ENCODE assay signal across 1 cellular context in genomic region chr19:14021474-14021873, GRCh38.
TF ChIP-seq lines count a peak whose summit lies in the region.

No MANE protein-coding gene starts in this region.

TF ChIP-seq in K562, 482 proteins besides CTCF, POLR2A, EP300 and RAD21:
- TF ChIP-seq ZBTB7A (IDR thresholded peaks at IDR 0.05; ENCODE audit: borderline replicate concordance, control insufficient read depth, low read depth, low read length) (peak; percentile 81), DMBX1 (CRISPR knock-in tag; IDR thresholded peaks at IDR 0.05; ENCODE audit: borderline replicate concordance) (no peak), GABPA (tag; conservative IDR thresholded peaks at IDR 0.05; ENCODE audit: low read depth) (no peak), ZNF592 (IDR thresholded peaks at IDR 0.05) (0 out of 2 replicates have a peak, but pooled peaks have one; percentile 33), EP400 (IDR thresholded peaks at IDR 0.05) (no peak), ESRRB (CRISPR knock-in tag; IDR thresholded peaks at IDR 0.05; ENCODE audit: borderline replicate concordance) (no peak), NFIC (IDR thresholded peaks at IDR 0.05) (peak; percentile 88), GTF2F1 (IDR thresholded peaks at IDR 0.05; ENCODE audit: low read depth, low read length) (no peak), HNRNPUL1 (IDR thresholded peaks at IDR 0.05; ENCODE audit: low read length) (no peak), ZBTB17 (CRISPR knock-in tag; IDR thresholded peaks at IDR 0.05) (no peak), RBM22 (IDR thresholded peaks at IDR 0.05; ENCODE audit: low read depth, low read length, poor library complexity, severe bottlenecking) (no peak), ZNF121 (CRISPR knock-in tag; conservative IDR thresholded peaks at IDR 0.05) (no peak)
- TF ChIP-seq, protein P1, sequence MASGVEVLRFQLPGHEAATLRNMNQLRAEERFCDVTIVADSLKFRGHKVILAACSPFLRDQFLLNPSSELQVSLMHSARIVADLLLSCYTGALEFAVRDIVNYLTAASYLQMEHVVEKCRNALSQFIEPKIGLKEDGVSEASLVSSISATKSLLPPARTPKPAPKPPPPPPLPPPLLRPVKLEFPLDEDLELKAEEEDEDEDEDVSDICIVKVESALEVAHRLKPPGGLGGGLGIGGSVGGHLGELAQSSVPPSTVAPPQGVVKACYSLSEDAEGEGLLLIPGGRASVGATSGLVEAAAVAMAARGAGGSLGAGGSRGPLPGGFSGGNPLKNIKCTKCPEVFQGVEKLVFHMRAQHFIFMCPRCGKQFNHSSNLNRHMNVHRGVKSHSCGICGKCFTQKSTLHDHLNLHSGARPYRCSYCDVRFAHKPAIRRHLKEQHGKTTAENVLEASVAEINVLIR (CRISPR knock-in tag; IDR thresholded peaks at IDR 0.05), result no peak
